Comparison of ENCODE assay signal across 27 cellular contexts in genomic region chr1:183987593-183988318, GRCh38. TPM values are rescaled to one million over a fixed set of nuclear protein-coding genes. Genes with fewer than 3 reads are reported as not detected.
DNase-seq lines count a peak whose midpoint lies in the region; ATAC-seq and TF ChIP-seq lines count a peak whose summit lies in the region.
"Had no signal": no experiment of that assay in that cellular context is flagged by ENCODE, and none has a peak within 500 bp of the region (broad histone marks: within the 10 kb centered on the region; RNA-seq: fewer than 3 reads in every experiment).

No MANE protein-coding gene starts in this region.

- H3K27me3 Mint-ChIP-seq in activated T-cell treated with anti-CD3 and anti-CD28 coated beads, Interleukin-2, amount 50 U/mL, for 72 hours (ENCODE audit: low read depth): peaks cover 20% of the 10 kb centered on the region

- intact Hi-C loops in heart left ventricle (cut with DNase I) (loop anchor here in 2 of 10 donors (5.0 kb wide), 2 partner anchors 40 to 45 kb away; no protein-coding TSS in a partner anchor), heart right ventricle (cut with DNase I) (loop anchor here in 2 of 10 donors (5.0 to 10.0 kb wide), 2 partner anchors 47 to 50 kb away; partner anchors contain the start of gene COLGALT2 (in 2 of the 2))

- DNase-seq in heart left ventricle (no peak), heart right ventricle (no peak), right atrium auricular region (ENCODE audit: low spot score) (no peak), hippocampal formation (lab: John Stamatoyannopoulos, UW) (no peak), SW480 (ENCODE audit: low spot score) (no peak)
- DNase-seq in activated T-cell treated with anti-CD3 and anti-CD28 coated beads, Interleukin-2, amount 50 U/mL, for 72 hours: no peak
- DNase-seq: activated B cell treated with CpG ODN at 0.5 μM for 24 hours; activated CD4-positive, alpha-beta T cell treated with anti-CD3 and anti-CD28 coated beads, Interleukin-2, amount 50 U/mL, for 1 hour; activated naive CD4-positive, alpha-beta T cell treated with Interleukin-2 at 50 U/mL for 16 hours; amniotic stem cell; CD8-positive, alpha-beta memory T cell; dermis blood vessel endothelial cell; H9; head of caudate nucleus; MG63; NCI-H1105 treated with DMSO at 0.1 percent for 48 hours; NCI-H2081 treated with DMSO at 0.1 percent for 48 hours; NCI-H748 treated with DMSO at 0.1 percent for 48 hours; SJCRH30; stimulated activated CD4-positive, alpha-beta T cell treated with anti-CD3 and anti-CD28 coated beads, Interleukin-4, amount 100 ng/mL, for 24 hours; T-helper 1 cell had no signal

- peaks cover 12% of the 10 kb centered on the region for H3K4me1 Mint-ChIP-seq in activated T-cell treated with anti-CD3 and anti-CD28 coated beads, Interleukin-2, amount 50 U/mL, for 72 hours (ENCODE audit: low read depth)

- TF ChIP-seq CTCF in heart left ventricle (IDR thresholded peaks at IDR 0.05): no peak
- no peak for TF ChIP-seq CTCF in heart right ventricle (IDR thresholded peaks at IDR 0.05)
- no peak for TF ChIP-seq CTCF in right atrium auricular region (IDR thresholded peaks at IDR 0.05)

- H3K4me3 ChIP-seq in heart left ventricle: no peak overlapping the region
- no peak overlapping the region for H3K4me3 ChIP-seq in heart right ventricle
- no peak overlapping the region for H3K4me3 ChIP-seq in right atrium auricular region
- H3K4me3 ChIP-seq: MG63, SJCRH30 had no signal

- no peaks in the 10 kb centered on the region for H3K27me3 ChIP-seq in heart left ventricle
- no peaks in the 10 kb centered on the region for H3K27me3 ChIP-seq in heart right ventricle
- no peaks in the 10 kb centered on the region for H3K27me3 ChIP-seq in right atrium auricular region
- H3K27me3 ChIP-seq: MG63, SJCRH30 had no signal

- H3K27ac Mint-ChIP-seq in activated T-cell treated with anti-CD3 and anti-CD28 coated beads, Interleukin-2, amount 50 U/mL, for 72 hours: no peak overlapping the region
- H3K27ac Mint-ChIP-seq: activated B cell treated with CpG ODN at 0.5 μM for 24 hours; CD8-positive, alpha-beta memory T cell; H9; stimulated activated effector memory CD8-positive, alpha-beta T cell treated with anti-CD3 and anti-CD28 coated beads, Interleukin-12 subunit alpha, Interleukin-12 subunit beta, amount 100 ng/mL, for 72 hours had no signal

- H3K9me3 Mint-ChIP-seq in activated T-cell treated with anti-CD3 and anti-CD28 coated beads, Interleukin-2, amount 50 U/mL, for 72 hours: peaks cover 0 to 1% of the 10 kb centered on the region in 2 donors
- H3K9me3 Mint-ChIP-seq: activated B cell treated with CpG ODN at 0.5 μM for 24 hours; H9; stimulated activated effector memory CD8-positive, alpha-beta T cell treated with anti-CD3 and anti-CD28 coated beads, Interleukin-12 subunit alpha, Interleukin-12 subunit beta, amount 100 ng/mL, for 72 hours had no signal

- no peak overlapping the region for H3K4me3 Mint-ChIP-seq in activated T-cell treated with anti-CD3 and anti-CD28 coated beads, Interleukin-2, amount 50 U/mL, for 72 hours
- H3K4me3 Mint-ChIP-seq: activated B cell treated with CpG ODN at 0.5 μM for 24 hours; CD8-positive, alpha-beta memory T cell; H9; stimulated activated effector memory CD8-positive, alpha-beta T cell treated with anti-CD3 and anti-CD28 coated beads, Interleukin-12 subunit alpha, Interleukin-12 subunit beta, amount 100 ng/mL, for 72 hours had no signal

- no peaks in the 10 kb centered on the region for H3K36me3 Mint-ChIP-seq in activated T-cell treated with anti-CD3 and anti-CD28 coated beads, Interleukin-2, amount 50 U/mL, for 72 hours (ENCODE audit: insufficient read depth in 2 of 2)
- H3K36me3 Mint-ChIP-seq: CD8-positive, alpha-beta memory T cell; stimulated activated effector memory CD8-positive, alpha-beta T cell treated with anti-CD3 and anti-CD28 coated beads, Interleukin-12 subunit alpha, Interleukin-12 subunit beta, amount 100 ng/mL, for 72 hours had no signal

- H3K9me3 ChIP-seq in heart left ventricle (no peaks in the 10 kb centered on the region), heart right ventricle (no peaks in the 10 kb centered on the region), right atrium auricular region (no peaks in the 10 kb centered on the region)
- H3K9me3 ChIP-seq: MG63, SJCRH30 had no signal

- ATAC-seq in heart left ventricle (peak in 1 of 4 donors; percentile 40), heart right ventricle (no peak), HG02610 (IDR thresholded peaks at IDR 0.05; ENCODE audit: unreplicated experiment) (no peak)
- no peak for ATAC-seq in activated T-cell treated with anti-CD3 and anti-CD28 coated beads, Interleukin-2, amount 50 U/mL, for 72 hours (replicated peaks in 1 of 2)
- ATAC-seq: stimulated activated effector memory CD8-positive, alpha-beta T cell treated with anti-CD3 and anti-CD28 coated beads, Interleukin-12 subunit alpha, Interleukin-12 subunit beta, amount 100 ng/mL, for 72 hours had no signal

- H3K27ac ChIP-seq in heart left ventricle (peak overlapping the region in 7 of 12 donors; percentile 6 to 61 (median 40)), heart right ventricle (peak overlapping the region in 5 of 10 donors; percentile 2 to 74 (median 17)), cingulate gyrus (ENCODE audit: low read depth, low read length) (peak overlapping the region; percentile 33), right atrium auricular region (peak overlapping the region; percentile 40 to 48)
- H3K27ac ChIP-seq: parathyroid adenoma, SJCRH30 had no signal

- WGBS in heart left ventricle, 4 donors: 88 to 92% (median 91%) methylated on average over 2 of the region's 2 CpGs
- WGBS in heart right ventricle, 2 donors: 87 to 90% methylated on average over 2 of the region's 2 CpGs

- H3K36me3 ChIP-seq in heart left ventricle (no peaks in the 10 kb centered on the region), heart right ventricle (no peaks in the 10 kb centered on the region), right atrium auricular region (no peaks in the 10 kb centered on the region)
- H3K36me3 ChIP-seq: MG63, SJCRH30 had no signal

- H3K4me1 ChIP-seq in heart left ventricle: peaks cover 0 to 63% (median 31%) of the 10 kb centered on the region in 12 donors
- H3K4me1 ChIP-seq in heart right ventricle: peaks cover 5 to 48% (median 21%) of the 10 kb centered on the region in 9 donors
- H3K4me1 ChIP-seq in right atrium auricular region: peaks cover 0 to 51% of the 10 kb centered on the region in 2 donors
- H3K4me1 ChIP-seq: parathyroid adenoma, SJCRH30 had no signal

- no peak for TF ChIP-seq POLR2A in heart left ventricle (IDR thresholded peaks at IDR 0.05)

RNA-seq across cellular contexts. Expression of gene COLGALT2, which starts 49.8 kb away (rescaled TPM):
- 10 to 100 TPM in 1 of 9 donors, 1 to 10 TPM in 8; 3.1 to 10.3 (median 5.3) TPM for total RNA-seq in heart left ventricle
- polyA plus RNA-seq in heart left ventricle: 1 to 10 TPM; 1.2 to 1.4 TPM
- 10 to 100 TPM in 1 of 10 donors, 1 to 10 TPM in 9; 1.7 to 10.9 (median 5.1) TPM for total RNA-seq in heart right ventricle
- polyA plus RNA-seq in heart right ventricle: 1 to 10 TPM; 1.4 to 2.2 TPM
- total RNA-seq in right atrium auricular region: 1 to 10 TPM; 4.2 to 4.9 TPM
- total RNA-seq in activated T-cell treated with anti-CD3 and anti-CD28 coated beads, Interleukin-2, amount 50 U/mL, for 72 hours: 10 to 100 TPM in 1 of 2 donors, 1 to 10 TPM in 1; 7.6 to 10.7 TPM
- total RNA-seq: bronchial epithelial cell, dermis blood vessel endothelial cell, HT-29 had no signal
